1 cellular context compared by ENCODE assay signal in genomic region chr7:47579458-47579857, GRCh38.
TF ChIP-seq lines count a peak whose summit lies in the region.

No MANE protein-coding gene starts in this region.

TF ChIP-seq in HepG2, 621 proteins besides CTCF, POLR2A, EP300 and RAD21:
- TF ChIP-seq CHD4 (IDR thresholded peaks at IDR 0.05; ENCODE audit: borderline replicate concordance, low read length) (0 out of 2 replicates have a peak, but pooled peaks have one; percentile 0), ZNF251 (CRISPR knock-in tag; IDR thresholded peaks at IDR 0.05) (no peak), ZNF629 (CRISPR knock-in tag; conservative IDR thresholded peaks at IDR 0.05) (peak; percentile 68; the same call in 1 of the 2 replicates), ATF7-NPFF (CRISPR knock-in tag; IDR thresholded peaks at IDR 0.05; ENCODE audit: low read depth) (no peak), ZNF543 (CRISPR knock-in tag; IDR thresholded peaks at IDR 0.05) (peak; percentile 88)
